ENCODE assay signal across 19 cellular contexts in genomic region chr9:109442716-109443115, GRCh38. TPM values are rescaled to one million over a fixed set of nuclear protein-coding genes. Genes with fewer than 3 reads are reported as not detected.
"Had no signal": no experiment of that assay in that cellular context is flagged by ENCODE, and none has a peak within 500 bp of the region (broad histone marks: within the 10 kb centered on the region; RNA-seq: fewer than 3 reads in every experiment).

No MANE protein-coding gene starts in this region.

- H3K79me2 ChIP-seq: hepatocyte had no signal

- ATAC-seq: activated CD4-positive, alpha-beta T cell treated with anti-CD3 and anti-CD28 coated beads for 36 hours; activated CD8-positive, alpha-beta memory T cell treated with anti-CD3 and anti-CD28 coated beads, Interleukin-2, amount 10 ng/mL, durations not matched to agents 7 days and 5 days; activated CD8-positive, alpha-beta T cell treated with anti-CD3 and anti-CD28 coated beads, Interleukin-2, amount 10 ng/mL, durations not matched to agents 7 days and 5 days; activated naive CD4-positive, alpha-beta T cell treated with anti-CD3 and anti-CD28 coated beads, Interleukin-2, amount 50 U/mL, for 72 hours; gastroesophageal sphincter; naive thymus-derived CD8-positive, alpha-beta T cell; pancreas; T-helper 17 cell had no signal

- H3K27me3 ChIP-seq: gastroesophageal sphincter, hepatocyte, pancreas, tibial nerve had no signal

- H3K36me3 ChIP-seq: gastroesophageal sphincter, prostate gland, tibial nerve had no signal

- H3K27ac ChIP-seq: gastroesophageal sphincter, hepatocyte, prostate gland, tibial nerve had no signal

- H3K9me3 ChIP-seq: gastroesophageal sphincter, pancreas, prostate gland, tibial nerve had no signal

- FAIRE-seq: endothelial cell of umbilical vein, pancreas had no signal

- H2AFZ ChIP-seq: hepatocyte had no signal

- H3K4me3 ChIP-seq: gastroesophageal sphincter, hepatocyte, pancreas, prostate gland, tibial nerve had no signal

- DNase-seq: activated B cell treated with CpG ODN at 0.5 μM for 24 hours; activated CD4-positive, alpha-beta T cell treated with anti-CD3 and anti-CD28 coated beads for 36 hours; activated CD8-positive, alpha-beta memory T cell treated with anti-CD3 and anti-CD28 coated beads, Interleukin-2, amount 10 ng/mL, durations not matched to agents 7 days and 5 days; activated CD8-positive, alpha-beta T cell treated with anti-CD3 and anti-CD28 coated beads, Interleukin-2, amount 10 ng/mL, durations not matched to agents 7 days and 5 days; activated T-cell treated with anti-CD3 and anti-CD28 coated beads, Interleukin-2, amount 50 U/mL, for 48 hours; cortex of kidney; islet precursor cell; midbrain; naive thymus-derived CD8-positive, alpha-beta T cell; nucleus accumbens; pancreas; stimulated activated naive CD4-positive, alpha-beta T cell; T-helper 17 cell had no signal

- H3K4me1 ChIP-seq: gastroesophageal sphincter, prostate gland had no signal

- H3K4me2 ChIP-seq: hepatocyte had no signal

RNA-seq across cellular contexts. Expression of gene PTPN3, which starts 55.4 kb away (rescaled TPM):
- total RNA-seq: endothelial cell of umbilical vein; naive thymus-derived CD8-positive, alpha-beta T cell; T-helper 17 cell had no signal
- polyA plus RNA-seq: naive thymus-derived CD8-positive, alpha-beta T cell had no signal
